ENCODE assay signal across 2 cellular contexts in genomic region chr1:198298653-198299052, GRCh38.
TF ChIP-seq lines count a peak whose summit lies in the region.

No MANE protein-coding gene starts in this region.

TF ChIP-seq in GM23338, 12 proteins besides CTCF, POLR2A, EP300 and RAD21:
- TF ChIP-seq EZH2 (IDR thresholded peaks at IDR 0.05; ENCODE audit: low read depth, unreplicated experiment) (no peak), ZNF331 (CRISPR knock-in tag; IDR thresholded peaks at IDR 0.05; ENCODE audit: low read depth) (no peak), REST (IDR thresholded peaks at IDR 0.05; ENCODE audit: unreplicated experiment) (no peak), CREB1 (CRISPR knock-in tag; IDR thresholded peaks at IDR 0.05; ENCODE audit: low read depth) (no peak), ZNF462 (CRISPR knock-in tag; IDR thresholded peaks at IDR 0.05) (no peak), NANOG (IDR thresholded peaks at IDR 0.05; ENCODE audit: borderline replicate concordance) (no peak), POLR2AphosphoS5 (IDR thresholded peaks at IDR 0.05; ENCODE audit: low read depth) (no peak), ETS1 (IDR thresholded peaks at IDR 0.05) (no peak), STAT1 (IDR thresholded peaks at IDR 0.05; ENCODE audit: unreplicated experiment) (no peak), EZH2phosphoT487 (IDR thresholded peaks at IDR 0.05; ENCODE audit: unreplicated experiment) (no peak), ZNF114 (CRISPR knock-in tag; IDR thresholded peaks at IDR 0.05) (no peak), JUNB (IDR thresholded peaks at IDR 0.05; ENCODE audit: unreplicated experiment) (no peak)

TF ChIP-seq in WTC11, 78 proteins besides CTCF, POLR2A, EP300 and RAD21:
- TF ChIP-seq GTF2I (CRISPR knock-in tag; conservative IDR thresholded peaks at IDR 0.05) (no peak), HMGA2 (CRISPR knock-in tag; IDR thresholded peaks at IDR 0.05) (no peak), ZNF219 (CRISPR knock-in tag; IDR thresholded peaks at IDR 0.05; ENCODE audit: borderline replicate concordance) (no peak), SMAD3 (CRISPR knock-in tag; IDR thresholded peaks at IDR 0.05; ENCODE audit: borderline replicate concordance) (no peak), ZNF416 (CRISPR knock-in tag; IDR thresholded peaks at IDR 0.05) (no peak), SMAD4 (CRISPR knock-in tag; IDR thresholded peaks at IDR 0.05) (no peak), IRF2 (CRISPR knock-in tag; IDR thresholded peaks at IDR 0.05; ENCODE audit: borderline replicate concordance, low read depth) (no peak), CBFB (CRISPR knock-in tag; IDR thresholded peaks at IDR 0.05; ENCODE audit: low read depth) (no peak), ATF2 (CRISPR knock-in tag; IDR thresholded peaks at IDR 0.05; ENCODE audit: borderline replicate concordance, low read depth) (no peak)
